ENCODE assay signal across 19 cellular contexts in the genomic region with DNA sequence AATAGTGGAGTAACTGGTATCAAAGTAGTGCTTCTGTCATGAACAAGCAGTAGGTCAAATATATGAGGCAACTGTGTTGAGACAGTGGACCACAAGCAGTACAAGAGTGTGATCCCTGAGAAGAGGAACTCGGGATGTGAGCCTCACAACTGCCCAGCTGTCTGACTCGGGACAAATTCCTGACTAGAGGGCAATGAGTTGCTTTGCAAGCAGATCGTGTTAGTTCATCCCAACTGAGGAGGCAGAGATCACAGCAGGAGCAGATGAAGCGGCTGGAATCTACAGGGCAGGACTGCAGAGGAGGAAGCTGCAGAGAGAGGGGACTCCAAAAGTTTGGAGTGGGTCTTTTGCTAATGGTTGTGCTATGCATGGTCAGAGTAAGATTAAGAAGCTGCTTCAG.
"Had no signal": no experiment of that assay in that cellular context is flagged by ENCODE, and none has a peak within 500 bp of the region (broad histone marks: within the 10 kb centered on the region; RNA-seq: fewer than 3 reads in every experiment).

No MANE protein-coding gene starts in this region.

- H3K9me3 ChIP-seq: adrenal gland, thyroid gland had no signal

- H3K9me3 Mint-ChIP-seq: activated CD4-positive, alpha-beta memory T cell treated with anti-CD3 and anti-CD28 coated beads for 36 hours; activated naive CD4-positive, alpha-beta T cell treated with anti-CD3 and anti-CD28 coated beads, Interleukin-2, amount 50 U/mL, for 24 hours; natural killer cell had no signal

- H3K4me3 ChIP-seq: adrenal gland, coronary artery, heart right ventricle, thyroid gland had no signal

- H3K27me3 ChIP-seq: adrenal gland, heart right ventricle, thyroid gland had no signal

- ATAC-seq: activated CD4-positive, alpha-beta T cell treated with anti-CD3 and anti-CD28 coated beads for 36 hours; activated CD8-positive, alpha-beta memory T cell treated with anti-CD3 and anti-CD28 coated beads, Interleukin-2, amount 10 ng/mL, durations not matched to agents 7 days and 5 days; heart right ventricle; left lobe of liver; natural killer cell; stimulated activated memory B cell treated with anti-CD40 and anti-IgM and Interleukin-4, amounts not matched to agents 10 μg/mL and 1 μg/mL and 100 μg/mL, for 72 hours had no signal

- H3K27me3 Mint-ChIP-seq: activated CD8-positive, alpha-beta memory T cell treated with anti-CD3 and anti-CD28 coated beads, Interleukin-2, amount 10 ng/mL, durations not matched to agents 7 days and 5 days; stimulated activated memory B cell treated with anti-CD40 and anti-IgM and Interleukin-4, amounts not matched to agents 10 μg/mL and 1 μg/mL and 100 μg/mL, for 72 hours had no signal

- H3K4me1 ChIP-seq: adrenal gland, thyroid gland had no signal

- H3K36me3 Mint-ChIP-seq: activated CD4-positive, alpha-beta memory T cell treated with anti-CD3 and anti-CD28 coated beads for 36 hours; activated CD8-positive, alpha-beta memory T cell treated with anti-CD3 and anti-CD28 coated beads, Interleukin-2, amount 10 ng/mL, durations not matched to agents 7 days and 5 days; activated naive CD4-positive, alpha-beta T cell treated with anti-CD3 and anti-CD28 coated beads, Interleukin-2, amount 50 U/mL, for 24 hours; natural killer cell; stimulated activated memory B cell treated with anti-CD40 and anti-IgM and Interleukin-4, amounts not matched to agents 10 μg/mL and 1 μg/mL and 100 μg/mL, for 72 hours had no signal

- H3K36me3 ChIP-seq: adrenal gland, heart right ventricle, thyroid gland had no signal

- H3K4me3 Mint-ChIP-seq: activated CD4-positive, alpha-beta memory T cell treated with anti-CD3 and anti-CD28 coated beads for 36 hours; activated CD4-positive, alpha-beta T cell treated with anti-CD3 and anti-CD28 coated beads for 36 hours; activated CD8-positive, alpha-beta memory T cell treated with anti-CD3 and anti-CD28 coated beads, Interleukin-2, amount 10 ng/mL, durations not matched to agents 7 days and 5 days; activated naive CD4-positive, alpha-beta T cell treated with anti-CD3 and anti-CD28 coated beads, Interleukin-2, amount 50 U/mL, for 24 hours; natural killer cell; stimulated activated memory B cell treated with anti-CD40 and anti-IgM and Interleukin-4, amounts not matched to agents 10 μg/mL and 1 μg/mL and 100 μg/mL, for 72 hours had no signal

- H3K4me1 Mint-ChIP-seq: activated CD4-positive, alpha-beta T cell treated with anti-CD3 and anti-CD28 coated beads for 36 hours; activated CD8-positive, alpha-beta memory T cell treated with anti-CD3 and anti-CD28 coated beads, Interleukin-2, amount 10 ng/mL, durations not matched to agents 7 days and 5 days; activated naive CD4-positive, alpha-beta T cell treated with anti-CD3 and anti-CD28 coated beads, Interleukin-2, amount 50 U/mL, for 24 hours; natural killer cell; stimulated activated memory B cell treated with anti-CD40 and anti-IgM and Interleukin-4, amounts not matched to agents 10 μg/mL and 1 μg/mL and 100 μg/mL, for 72 hours had no signal

- H3K27ac Mint-ChIP-seq: activated CD4-positive, alpha-beta memory T cell treated with anti-CD3 and anti-CD28 coated beads for 36 hours; activated CD4-positive, alpha-beta T cell treated with anti-CD3 and anti-CD28 coated beads for 36 hours; activated CD8-positive, alpha-beta memory T cell treated with anti-CD3 and anti-CD28 coated beads, Interleukin-2, amount 10 ng/mL, durations not matched to agents 7 days and 5 days; activated naive CD4-positive, alpha-beta T cell treated with anti-CD3 and anti-CD28 coated beads, Interleukin-2, amount 50 U/mL, for 24 hours; natural killer cell; stimulated activated memory B cell treated with anti-CD40 and anti-IgM and Interleukin-4, amounts not matched to agents 10 μg/mL and 1 μg/mL and 100 μg/mL, for 72 hours had no signal

- H3K27ac ChIP-seq: adrenal gland, heart right ventricle, thyroid gland, VCaP had no signal

- DNase-seq: activated CD4-positive, alpha-beta memory T cell treated with anti-CD3 and anti-CD28 coated beads for 36 hours; activated CD4-positive, alpha-beta T cell treated with anti-CD3 and anti-CD28 coated beads for 36 hours; activated CD8-positive, alpha-beta memory T cell treated with anti-CD3 and anti-CD28 coated beads, Interleukin-2, amount 10 ng/mL, durations not matched to agents 7 days and 5 days; activated effector memory CD4-positive, alpha-beta T cell treated with Interleukin-2 at 50 U/mL for 16 hours; activated T-cell treated with anti-CD3 and anti-CD28 coated beads, Interleukin-2, amount 50 U/mL, for 1 hour; adrenal gland; caudate nucleus; heart right ventricle; mammary epithelial cell; natural killer cell; posterior cingulate gyrus; stimulated activated CD4-positive, alpha-beta T cell treated with anti-CD3 and anti-CD28 coated beads, Interleukin-2, amount 100 ng/mL, for 48 hours; T-helper 1 cell; thyroid gland had no signal
